In genomic region chr3:155334897-155335883, GRCh38 we compare ENCODE assay signal across 10 cellular contexts. TPM values are rescaled to one million over a fixed set of nuclear protein-coding genes. Genes with fewer than 3 reads are reported as not detected.
DNase-seq lines count a peak whose midpoint lies in the region; ATAC-seq and TF ChIP-seq lines count a peak whose summit lies in the region.
"Had no signal": no experiment of that assay in that cellular context is flagged by ENCODE, and none has a peak within 500 bp of the region (broad histone marks: within the 10 kb centered on the region; RNA-seq: fewer than 3 reads in every experiment).

No MANE protein-coding gene starts in this region.

- no peak overlapping the region for H3K4me3 ChIP-seq in left ventricle myocardium inferior

- DNase-seq in Right ventricle myocardium superior (no peak), left ventricle myocardium inferior (no peak), OCI-M1 (lab: John Stamatoyannopoulos, UW) (peak; percentile 92), sciatic nerve (ENCODE audit: low spot score) (no peak), DMS53 treated with DMSO at 0.1 percent for 48 hours (lab: John Stamatoyannopoulos, UW; ENCODE audit: unreplicated experiment) (no peak), cortex of kidney (lab: John Stamatoyannopoulos, UW) (no peak), germinal center (ENCODE audit: low spot score) (no peak)
- DNase-seq: activated B cell treated with CpG ODN at 0.5 μM for 24 hours had no signal

- TF ChIP-seq CTCF in left ventricle myocardium inferior (IDR thresholded peaks at IDR 0.05; ENCODE audit: borderline replicate concordance), result no peak

- H3K9me3 ChIP-seq in left ventricle myocardium inferior (replicated peaks), result no peaks in the 10 kb centered on the region

- intact Hi-C loops in Right ventricle myocardium superior (cut with DNase I), result no loop called here
- intact Hi-C loops in left ventricle myocardium inferior (cut with micrococcal nuclease), result no loop called here
- intact Hi-C loops in sciatic nerve (cut with DNase I), result no loop called here

- H3K4me1 ChIP-seq in left ventricle myocardium inferior, result peaks cover 7% of the 10 kb centered on the region

- H3K36me3 ChIP-seq in left ventricle myocardium inferior, result no peaks in the 10 kb centered on the region

- ATAC-seq in Right ventricle myocardium superior (ENCODE audit: poor library complexity) (peak; percentile 63), HG02885 (IDR thresholded peaks at IDR 0.05; ENCODE audit: poor library complexity, unreplicated experiment) (peak; percentile 79), sciatic nerve (peak; percentile 30)

- no peaks in the 10 kb centered on the region for H3K27me3 ChIP-seq in left ventricle myocardium inferior (ENCODE audit: low read depth)

- H3K27ac ChIP-seq in left ventricle myocardium inferior (replicated peaks), result no peak overlapping the region

RNA-seq across cellular contexts. Expression of gene STRIT1, which starts 41.7 kb away (rescaled TPM):
- total RNA-seq in Right ventricle myocardium superior (not detected), left ventricle myocardium inferior (11.7 TPM), sciatic nerve (not detected)
- total RNA-seq: activated B cell treated with CpG ODN at 0.5 μM for 24 hours; CD4-positive, CD25-positive, alpha-beta regulatory T cell had no signal

Comparison
In these comparisons a context has a peak if more than half of its experiments do, and no peak if none do; other contexts are left out.
1. RNA of gene STRIT1, which starts 41.7 kb away (total RNA-seq): 11.7 TPM in left ventricle myocardium inferior (single experiment); not detected in Right ventricle myocardium superior (single experiment) and not detected in sciatic nerve (single experiment); every median in the first group is over 10 times any median in the second.
2. Peak in every context shown above with its lines, with median percentiles within 50 percentile points of each other: ATAC-seq.